17 cellular contexts compared by ENCODE assay signal in genomic region chr13:92575782-92576181, GRCh38.
DNase-seq lines count a peak whose midpoint lies in the region; ATAC-seq and TF ChIP-seq lines count a peak whose summit lies in the region.
"Had no signal": no experiment of that assay in that cellular context is flagged by ENCODE, and none has a peak within 500 bp of the region (broad histone marks: within the 10 kb centered on the region; RNA-seq: fewer than 3 reads in every experiment).

No MANE protein-coding gene starts in this region.

- no peaks in the 10 kb centered on the region for H3K27me3 ChIP-seq in ascending aorta
- H3K27me3 ChIP-seq in H7 (ENCODE audit: control insufficient read depth, insufficient read depth, low read length): no peaks in the 10 kb centered on the region
- H3K27me3 ChIP-seq: BLaER1 had no signal

- H3K4me3 ChIP-seq in ascending aorta: no peak overlapping the region
- H3K4me3 ChIP-seq in H7 (ENCODE audit: insufficient read depth, low read depth, low read length): no peak overlapping the region
- H3K4me3 ChIP-seq: BLaER1, GM12878, GM23338 had no signal

- ATAC-seq in HG03139 (IDR thresholded peaks at IDR 0.05; ENCODE audit: unreplicated experiment): no peak
- ATAC-seq: GM12878, GM23338 had no signal

- H3K27ac ChIP-seq in VCaP (peak overlapping the region; percentile 44; the same call in 1 of the 2 replicates), ascending aorta (no peak overlapping the region)
- H3K27ac ChIP-seq: 22Rv1, BLaER1 had no signal

- DNase-seq in NCI-H2029 (lab: John Stamatoyannopoulos, UW) (peak; percentile 20), NCI-H2029 treated with DMSO at 0.1 percent for 48 hours (lab: John Stamatoyannopoulos, UW) (no peak), HT-29 (ENCODE audit: low spot score) (peak; percentile 26), left kidney (ENCODE audit: low read depth, low spot score) (peak; percentile 26), ascending aorta (ENCODE audit: low spot score in 2 of 2) (no peak), H7 (no peak)
- DNase-seq: AML-193; Caco-2; CD8-positive, alpha-beta memory T cell; DMS79; H9 had no signal

- no peak for TF ChIP-seq CTCF in VCaP (conservative IDR thresholded peaks at IDR 0.05)
- no peak for TF ChIP-seq CTCF in ascending aorta (IDR thresholded peaks at IDR 0.05)

- H3K9me3 ChIP-seq in ascending aorta: no peaks in the 10 kb centered on the region
- H3K9me3 ChIP-seq: BLaER1, Caco-2 had no signal

- no peaks in the 10 kb centered on the region for H3K4me1 ChIP-seq in ascending aorta

- H3K36me3 ChIP-seq in ascending aorta (no peaks in the 10 kb centered on the region), H7 (replicated peaks; ENCODE audit: control insufficient read depth, insufficient read depth, low read length) (no peaks in the 10 kb centered on the region)
- H3K36me3 ChIP-seq: BLaER1 had no signal

- intact Hi-C loops in ascending aorta (cut with DNase I): no loop called here

Comparison
In these comparisons a context has a peak if more than half of its experiments do, and no peak if none do; other contexts are left out.
1. DNase-seq: peak in NCI-H2029 (single experiment), HT-29 (single experiment) and left kidney (single experiment); none in NCI-H2029 treated with DMSO at 0.1 percent for 48 hours (single experiment), ascending aorta (0 of 2) and H7 (single experiment).